Comparison of ENCODE assay signal across 24 cellular contexts in the genomic region with DNA sequence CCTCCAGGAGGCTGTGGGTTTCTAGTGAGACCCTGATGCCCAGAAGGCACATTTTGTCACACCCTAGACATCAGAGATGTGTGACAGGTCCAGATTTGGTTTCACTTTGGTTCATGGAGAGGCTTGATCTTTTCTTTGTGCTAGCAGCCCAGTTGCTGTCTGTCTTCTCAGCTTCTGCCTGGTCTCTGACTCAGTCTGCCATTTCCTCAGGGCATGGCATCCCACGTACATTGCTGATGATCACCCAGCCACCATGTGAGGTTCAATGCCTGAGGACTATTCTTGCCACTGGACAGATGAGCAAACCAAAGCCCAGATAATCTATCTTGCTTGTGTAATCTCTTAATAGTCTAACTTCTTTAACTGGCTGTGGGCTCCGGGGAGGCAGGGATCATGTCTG.
DNase-seq lines count a peak whose midpoint lies in the region; ATAC-seq and TF ChIP-seq lines count a peak whose summit lies in the region.
"Had no signal": no experiment of that assay in that cellular context is flagged by ENCODE, and none has a peak within 500 bp of the region (broad histone marks: within the 10 kb centered on the region; RNA-seq: fewer than 3 reads in every experiment).

No MANE protein-coding gene starts in this region.

- CTCF ChIA-PET in CD8-positive, alpha-beta T cell (lab: Charles Lee), result no interaction called here

- H3K27ac ChIP-seq in Peyer's patch (no peak overlapping the region), heart left ventricle (no peak overlapping the region)
- no peak overlapping the region for H3K27ac ChIP-seq in CD8-positive, alpha-beta T cell (ENCODE audit: low read depth, low read length)
- H3K27ac ChIP-seq: prostate gland, SJSA1 had no signal

- DNase-seq in Daoy (ENCODE audit: low read depth), result peak; percentile 15
- DNase-seq in MG63, result peak; percentile 44
- peak; percentile 39 for DNase-seq in adipocyte (ENCODE audit: low read depth)
- peak; percentile 62 for DNase-seq in myocyte (ENCODE audit: low read depth)
- DNase-seq in Peyer's patch, result no peak
- DNase-seq in superior temporal gyrus (ENCODE audit: extremely low spot score), result no peak
- no peak for DNase-seq in heart left ventricle
- no peak for DNase-seq in CD8-positive, alpha-beta T cell
- DNase-seq: ACHN; activated CD4-positive, CD25-positive, alpha-beta regulatory T cell treated with anti-CD3 and anti-CD28 coated beads, Interleukin-2, amount 50 U/mL, for 72 hours; activated naive CD8-positive, alpha-beta T cell treated with anti-CD3 and anti-CD28 coated beads, Interleukin-2, amount 10 ng/mL, durations not matched to agents 7 days and 5 days; CD4-positive, alpha-beta T cell; dermis blood vessel endothelial cell; DMS153; left cardiac atrium; NCI-H1105 treated with DMSO at 0.1 percent for 48 hours; NCI-H2171; small intestine; stimulated activated CD4-positive, alpha-beta T cell treated with anti-CD3 and anti-CD28 coated beads, Interleukin-2, amount 100 ng/mL, for 48 hours; stimulated activated naive CD8-positive, alpha-beta T cell treated with anti-CD3 and anti-CD28 coated beads, Interleukin-15, amount 100 ng/mL, for 72 hours had no signal

- POLR2A ChIA-PET in CD8-positive, alpha-beta T cell (lab: Charles Lee), result no interaction called here

- H3K27me3 ChIP-seq in MG63 (no peaks in the 10 kb centered on the region), adipocyte (replicated peaks; ENCODE audit: control insufficient read depth, insufficient read depth, low read length) (peaks cover 8% of the 10 kb centered on the region), Peyer's patch (no peaks in the 10 kb centered on the region), heart left ventricle (no peaks in the 10 kb centered on the region)
- H3K27me3 ChIP-seq in CD8-positive, alpha-beta T cell (ENCODE audit: insufficient read depth, low read length), result peaks cover 3% of the 10 kb centered on the region
- H3K27me3 ChIP-seq: SJSA1 had no signal

- H3K9me3 Mint-ChIP-seq in CD8-positive, alpha-beta T cell, result peaks cover 10% of the 10 kb centered on the region

- peaks cover 16% of the 10 kb centered on the region for H3K4me1 ChIP-seq in adipocyte (ENCODE audit: control insufficient read depth, insufficient read depth, low read length)
- no peaks in the 10 kb centered on the region for H3K4me1 ChIP-seq in Peyer's patch
- H3K4me1 ChIP-seq in heart left ventricle, result peaks cover 0 to 4% (median 0%) of the 10 kb centered on the region in 12 donors
- no peaks in the 10 kb centered on the region for H3K4me1 ChIP-seq in CD8-positive, alpha-beta T cell (ENCODE audit: insufficient read depth, low read length)
- H3K4me1 ChIP-seq: prostate gland, SJSA1 had no signal

- no peak overlapping the region for H3K4me3 Mint-ChIP-seq in CD8-positive, alpha-beta T cell
- H3K4me3 Mint-ChIP-seq: activated naive CD8-positive, alpha-beta T cell treated with anti-CD3 and anti-CD28 coated beads, Interleukin-2, amount 10 ng/mL, durations not matched to agents 7 days and 5 days; CD4-positive, alpha-beta T cell; mesothelial cell of epicardium; stimulated activated naive CD8-positive, alpha-beta T cell treated with anti-CD3 and anti-CD28 coated beads, Interleukin-15, amount 100 ng/mL, for 72 hours had no signal

- no peak overlapping the region for H3K9ac ChIP-seq in adipocyte (ENCODE audit: low read length)

- no peak for TF ChIP-seq CTCF in Peyer's patch (IDR thresholded peaks at IDR 0.05)
- no peak for TF ChIP-seq CTCF in heart left ventricle (IDR thresholded peaks at IDR 0.05)
- no peak for TF ChIP-seq CTCF in CD8-positive, alpha-beta T cell (IDR thresholded peaks at IDR 0.05)

- H3K36me3 ChIP-seq in MG63, result no peaks in the 10 kb centered on the region
- H3K36me3 ChIP-seq in adipocyte (ENCODE audit: control insufficient read depth, insufficient read depth, low read length, severe bottlenecking), result no peaks in the 10 kb centered on the region
- H3K36me3 ChIP-seq in Peyer's patch, result no peaks in the 10 kb centered on the region
- H3K36me3 ChIP-seq in heart left ventricle, result no peaks in the 10 kb centered on the region
- H3K36me3 ChIP-seq in CD8-positive, alpha-beta T cell (ENCODE audit: insufficient read depth, low read length), result no peaks in the 10 kb centered on the region
- H3K36me3 ChIP-seq: prostate gland, SJSA1 had no signal

- H3K27ac Mint-ChIP-seq in CD8-positive, alpha-beta T cell, result no peak overlapping the region
- H3K27ac Mint-ChIP-seq: activated naive CD8-positive, alpha-beta T cell treated with anti-CD3 and anti-CD28 coated beads, Interleukin-2, amount 10 ng/mL, durations not matched to agents 7 days and 5 days; CD4-positive, alpha-beta T cell; mesothelial cell of epicardium; stimulated activated naive CD8-positive, alpha-beta T cell treated with anti-CD3 and anti-CD28 coated beads, Interleukin-15, amount 100 ng/mL, for 72 hours had no signal

- no peak for TF ChIP-seq POLR2A in Peyer's patch (IDR thresholded peaks at IDR 0.05)
- TF ChIP-seq POLR2A in heart left ventricle (IDR thresholded peaks at IDR 0.05), result no peak

- H3K36me3 Mint-ChIP-seq in CD8-positive, alpha-beta T cell, result no peaks in the 10 kb centered on the region
- H3K36me3 Mint-ChIP-seq: activated naive CD8-positive, alpha-beta T cell treated with anti-CD3 and anti-CD28 coated beads, Interleukin-2, amount 10 ng/mL, durations not matched to agents 7 days and 5 days had no signal

- intact Hi-C loops in heart left ventricle (cut with DNase I), result no loop called here
- intact Hi-C loops in CD8-positive, alpha-beta T cell (cut with DNase I, micrococcal nuclease), result no loop called here

- 75 to 88% (median 79%) methylated on average over 2 of the region's 2 CpGs for WGBS in heart left ventricle, 4 donors

- H3K9me3 ChIP-seq in MG63, result peaks cover 2% of the 10 kb centered on the region; the same call in 1 of the 2 replicates
- H3K9me3 ChIP-seq in adipocyte (ENCODE audit: control insufficient read depth, low read length), result no peaks in the 10 kb centered on the region
- peaks cover 0 to 8% (median 0%) of the 10 kb centered on the region in 4 donors for H3K9me3 ChIP-seq in Peyer's patch
- peaks cover 0 to 6% (median 0%) of the 10 kb centered on the region in 12 donors for H3K9me3 ChIP-seq in heart left ventricle
- no peaks in the 10 kb centered on the region for H3K9me3 ChIP-seq in CD8-positive, alpha-beta T cell (ENCODE audit: low read length)
- H3K9me3 ChIP-seq: prostate gland, SJSA1 had no signal

- H3K4me3 ChIP-seq in MG63 (no peak overlapping the region), adipocyte (ENCODE audit: low read length) (no peak overlapping the region), Peyer's patch (no peak overlapping the region), heart left ventricle (no peak overlapping the region)
- no peak overlapping the region for H3K4me3 ChIP-seq in CD8-positive, alpha-beta T cell (ENCODE audit: low read depth, low read length)
- H3K4me3 ChIP-seq: K562, prostate gland, SJSA1 had no signal

- no peak for ATAC-seq in heart left ventricle
- no peak for ATAC-seq in CD8-positive, alpha-beta T cell
- ATAC-seq: K562; stimulated activated naive CD8-positive, alpha-beta T cell treated with anti-CD3 and anti-CD28 coated beads, Interleukin-15, amount 100 ng/mL, for 72 hours had no signal

- no peaks in the 10 kb centered on the region for H3K4me1 Mint-ChIP-seq in CD8-positive, alpha-beta T cell (ENCODE audit: low read depth)
- H3K4me1 Mint-ChIP-seq: stimulated activated naive CD8-positive, alpha-beta T cell treated with anti-CD3 and anti-CD28 coated beads, Interleukin-15, amount 100 ng/mL, for 72 hours had no signal

- H3K27me3 Mint-ChIP-seq in CD8-positive, alpha-beta T cell (ENCODE audit: low read depth), result peaks cover 7% of the 10 kb centered on the region

Comparison
In these comparisons a context has a peak if more than half of its experiments do, and no peak if none do; other contexts are left out.
1. DNase-seq: peak in Daoy (single experiment), MG63 (single experiment), adipocyte (single experiment) and myocyte (single experiment); none in Peyer's patch (0 of 3), superior temporal gyrus (single experiment), heart left ventricle (0 of 5) and CD8-positive, alpha-beta T cell (0 of 7).